ENCODE assay signal across 28 cellular contexts in the genomic region with DNA sequence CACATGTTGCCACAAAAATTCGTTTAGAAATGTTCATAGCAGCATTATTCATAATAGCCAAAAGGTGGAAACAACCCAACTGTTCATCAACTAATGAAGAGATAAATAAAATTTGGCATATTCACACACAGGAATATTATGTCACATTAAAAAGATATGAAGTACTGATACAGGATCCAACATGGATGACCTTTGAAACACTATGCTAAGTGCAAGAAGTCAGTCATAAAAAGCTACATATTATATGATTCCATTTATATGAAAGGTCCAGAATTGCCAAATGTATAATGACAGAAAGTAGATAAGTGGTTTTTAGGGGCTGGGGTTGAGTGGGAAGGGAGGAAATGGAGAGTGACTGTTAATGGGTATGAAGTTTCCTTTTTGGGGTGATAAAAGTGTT.
"Had no signal": no experiment of that assay in that cellular context is flagged by ENCODE, and none has a peak within 500 bp of the region (broad histone marks: within the 10 kb centered on the region; RNA-seq: fewer than 3 reads in every experiment).

No MANE protein-coding gene starts in this region.

- H3K4me2 ChIP-seq: neural progenitor cell, smooth muscle cell had no signal

- H3K36me3 ChIP-seq: neural progenitor cell, ovary, right lobe of liver, sigmoid colon, spleen, suprapubic skin, tibial artery, upper lobe of left lung, vagina had no signal

- H3K4me3 ChIP-seq: neural progenitor cell, ovary, psoas muscle, right lobe of liver, sigmoid colon, smooth muscle cell, spleen, suprapubic skin, testis, tibial artery, upper lobe of left lung, vagina had no signal

- H3K27ac ChIP-seq: neural progenitor cell, ovary, parathyroid adenoma, psoas muscle, right lobe of liver, sigmoid colon, spleen, suprapubic skin, testis, tibial artery, upper lobe of left lung, vagina had no signal

- FAIRE-seq: urothelium cell line had no signal

- DNase-seq: natural killer cell; occipital lobe; ovary; posterior cingulate gyrus; psoas muscle; right cardiac atrium; right lobe of liver; sigmoid colon; spleen; stimulated activated CD4-positive, alpha-beta T cell treated with anti-CD3 and anti-CD28 coated beads, Interleukin-12 subunit alpha, Interleukin-12 subunit beta, amount 100 ng/mL, for 4 hours; stimulated activated CD4-positive, alpha-beta T cell treated with anti-CD3 and anti-CD28 coated beads, Interleukin-1b, Interleukin-23, amount 100 ng/mL, for 48 hours; stimulated activated CD4-positive, alpha-beta T cell treated with anti-CD3 and anti-CD28 coated beads, Interleukin-4, amount 100 ng/mL, for 1 hour; stimulated activated CD4-positive, alpha-beta T cell treated with anti-CD3 and anti-CD28 coated beads, Interleukin-4, amount 100 ng/mL, for 4 hours; stimulated activated CD8-positive, alpha-beta memory T cell treated with anti-CD3 and anti-CD28 coated beads, Interleukin-4, amount 100 ng/mL, for 48 hours; stimulated activated naive CD4-positive, alpha-beta T cell; stimulated activated naive CD8-positive, alpha-beta T cell treated with anti-CD3 and anti-CD28 coated beads, Interleukin-15, amount 100 ng/mL, for 72 hours; stimulated activated naive CD8-positive, alpha-beta T cell treated with anti-CD3 and anti-CD28 coated beads, Interleukin-15, Interleukin-2, amounts not matched to agents 100 U/mL and 50 U/mL, for 24 hours; substantia nigra; testis; tibial artery; upper lobe of left lung had no signal

- H3K27me3 ChIP-seq: neural progenitor cell, ovary, right lobe of liver, sigmoid colon, spleen, suprapubic skin, testis, tibial artery, upper lobe of left lung, vagina had no signal

- H3K9me3 ChIP-seq: ovary, psoas muscle, right lobe of liver, sigmoid colon, spleen, suprapubic skin, testis, tibial artery, upper lobe of left lung, vagina had no signal

- ATAC-seq: natural killer cell; psoas muscle; right cardiac atrium; stimulated activated memory B cell treated with anti-CD40 and anti-IgM and Interleukin-4, amounts not matched to agents 10 μg/mL and 1 μg/mL and 100 μg/mL, for 72 hours; stimulated activated naive CD8-positive, alpha-beta T cell treated with anti-CD3 and anti-CD28 coated beads, Interleukin-15, amount 100 ng/mL, for 72 hours; stimulated activated naive CD8-positive, alpha-beta T cell treated with anti-CD3 and anti-CD28 coated beads, Interleukin-15, Interleukin-2, amounts not matched to agents 100 U/mL and 50 U/mL, for 24 hours had no signal

- H3K4me1 ChIP-seq: neural progenitor cell, parathyroid adenoma, psoas muscle, right lobe of liver, testis, tibial artery had no signal
